14 cellular contexts compared by ENCODE assay signal in genomic region chr6:111725446-111726112, GRCh38.
DNase-seq lines count a peak whose midpoint lies in the region; ATAC-seq and TF ChIP-seq lines count a peak whose summit lies in the region.
"Had no signal": no experiment of that assay in that cellular context is flagged by ENCODE, and none has a peak within 500 bp of the region (broad histone marks: within the 10 kb centered on the region; RNA-seq: fewer than 3 reads in every experiment).

No MANE protein-coding gene starts in this region.

- no peaks in the 10 kb centered on the region for H3K27me3 ChIP-seq in GM23338 (ENCODE audit: insufficient read depth)
- H3K27me3 ChIP-seq: SJSA1 had no signal

- H3K79me2 ChIP-seq in GM23338 (replicated peaks; ENCODE audit: insufficient read depth), result peaks cover 20% of the 10 kb centered on the region

- POLR2A ChIA-PET in activated CD4-positive, alpha-beta memory T cell treated with anti-CD3 and anti-CD28 coated beads, Interleukin-2, amount 10 ng/mL, durations not matched to agents 7 days and 5 days (lab: Charles Lee), result interaction anchor here (1.0 to 1.5 kb wide), 7 partner anchors 10 to 148 kb away, joined by 3 to 5 read pairs (median 4); partner anchors contain the start of gene FYN

- no peak overlapping the region for H3K4me2 ChIP-seq in GM23338

- CTCF ChIA-PET in activated CD4-positive, alpha-beta memory T cell treated with anti-CD3 and anti-CD28 coated beads, Interleukin-2, amount 10 ng/mL, durations not matched to agents 7 days and 5 days (lab: Charles Lee), result interaction anchor here (0.6 to 1.9 kb wide), 5 partner anchors 11 to 318 kb away, joined by 4 to 5 read pairs (median 4); no protein-coding TSS in a partner anchor

- H2AFZ ChIP-seq in GM23338, result no peak overlapping the region

- ATAC-seq in sciatic nerve (peak; percentile 11), HG02642 (IDR thresholded peaks at IDR 0.05; ENCODE audit: poor library complexity, unreplicated experiment) (no peak), GM23338 (no peak)

- no peaks in the 10 kb centered on the region for H3K27me3 Mint-ChIP-seq in activated CD4-positive, alpha-beta memory T cell treated with anti-CD3 and anti-CD28 coated beads, Interleukin-2, amount 10 ng/mL, durations not matched to agents 7 days and 5 days
- H3K27me3 Mint-ChIP-seq in GM23338 (ENCODE audit: insufficient read depth, low read depth, poor library complexity), result peaks cover 3% of the 10 kb centered on the region

- H3K36me3 Mint-ChIP-seq in activated CD4-positive, alpha-beta memory T cell treated with anti-CD3 and anti-CD28 coated beads, Interleukin-2, amount 10 ng/mL, durations not matched to agents 7 days and 5 days (ENCODE audit: low read depth), result peaks cover 47% of the 10 kb centered on the region
- H3K36me3 Mint-ChIP-seq in GM23338 (ENCODE audit: low read depth), result peaks cover 4% of the 10 kb centered on the region; the same call in 1 of the 3 replicates

- DNase-seq in EL (peak; percentile 21), fibroblast of the aortic adventitia (ENCODE audit: low read depth) (peak; percentile 72), sciatic nerve (ENCODE audit: low spot score) (no peak), GDM1 (lab: John Stamatoyannopoulos, UW) (no peak), GM23338 (ENCODE audit: low spot score) (no peak), DMS 273 (lab: John Stamatoyannopoulos, UW; ENCODE audit: unreplicated experiment) (no peak)
- DNase-seq in activated CD4-positive, alpha-beta memory T cell treated with anti-CD3 and anti-CD28 coated beads, Interleukin-2, amount 10 ng/mL, durations not matched to agents 7 days and 5 days, result no peak
- DNase-seq: activated CD4-positive, alpha-beta T cell treated with anti-CD3 and anti-CD28 coated beads for 4 hours; NCI-H1092 treated with DMSO at 0.1 percent for 48 hours; NCI-H82 had no signal

- H3K4me3 ChIP-seq in fibroblast of the aortic adventitia (ENCODE audit: low read depth, low read length) (no peak overlapping the region), GM23338 (no peak overlapping the region)
- H3K4me3 ChIP-seq: SJSA1 had no signal

- no peak for TF ChIP-seq CTCF in fibroblast of the aortic adventitia (IDR thresholded peaks at IDR 0.05; ENCODE audit: insufficient read depth, low read length)
- TF ChIP-seq CTCF in GM23338 (conservative IDR thresholded peaks at IDR 0.05; ENCODE audit: low read depth in 2 of 2), result no peak

- no peaks in the 10 kb centered on the region for H3K36me3 ChIP-seq in GM23338 (ENCODE audit: insufficient read depth)
- H3K36me3 ChIP-seq: SJSA1 had no signal

- no peak overlapping the region for H3K4me3 Mint-ChIP-seq in activated CD4-positive, alpha-beta memory T cell treated with anti-CD3 and anti-CD28 coated beads, Interleukin-2, amount 10 ng/mL, durations not matched to agents 7 days and 5 days
- no peak overlapping the region for H3K4me3 Mint-ChIP-seq in GM23338
- H3K4me3 Mint-ChIP-seq: nephron had no signal

- H3F3A ChIP-seq in GM23338 (replicated peaks; ENCODE audit: low read depth), result no peaks in the 10 kb centered on the region

- H3K4me1 ChIP-seq in GM23338 (ENCODE audit: insufficient read depth), result peaks cover 11% of the 10 kb centered on the region
- H3K4me1 ChIP-seq: SJSA1 had no signal

- intact Hi-C loops in sciatic nerve (cut with DNase I), result no loop called here

- no peaks in the 10 kb centered on the region for H3K9me2 ChIP-seq in GM23338 (ENCODE audit: insufficient read depth)

- H4K20me1 ChIP-seq in GM23338 (replicated peaks; ENCODE audit: insufficient read depth), result no peaks in the 10 kb centered on the region

- H3K27ac ChIP-seq in GM23338 (ENCODE audit: low read depth), result no peak overlapping the region
- H3K27ac ChIP-seq: epithelial cell of prostate, SJSA1 had no signal

- H3K27ac Mint-ChIP-seq in activated CD4-positive, alpha-beta memory T cell treated with anti-CD3 and anti-CD28 coated beads, Interleukin-2, amount 10 ng/mL, durations not matched to agents 7 days and 5 days, result peak overlapping the region; percentile 75
- no peak overlapping the region for H3K27ac Mint-ChIP-seq in GM23338
- H3K27ac Mint-ChIP-seq: nephron had no signal

- peaks cover 63% of the 10 kb centered on the region for H3K4me1 Mint-ChIP-seq in activated CD4-positive, alpha-beta memory T cell treated with anti-CD3 and anti-CD28 coated beads, Interleukin-2, amount 10 ng/mL, durations not matched to agents 7 days and 5 days
- H3K4me1 Mint-ChIP-seq in GM23338, result peaks cover 22% of the 10 kb centered on the region

- H3K9me3 Mint-ChIP-seq in activated CD4-positive, alpha-beta memory T cell treated with anti-CD3 and anti-CD28 coated beads, Interleukin-2, amount 10 ng/mL, durations not matched to agents 7 days and 5 days, result peaks cover 2% of the 10 kb centered on the region
- H3K9me3 Mint-ChIP-seq in GM23338, result no peaks in the 10 kb centered on the region
- H3K9me3 Mint-ChIP-seq: nephron had no signal

TF ChIP-seq in GM23338, 12 proteins besides CTCF, POLR2A, EP300 and RAD21:
- TF ChIP-seq POLR2AphosphoS5 (IDR thresholded peaks at IDR 0.05; ENCODE audit: low read depth) (no peak), ZNF331 (CRISPR knock-in tag; IDR thresholded peaks at IDR 0.05; ENCODE audit: low read depth) (no peak), REST (IDR thresholded peaks at IDR 0.05; ENCODE audit: unreplicated experiment) (no peak), NANOG (IDR thresholded peaks at IDR 0.05; ENCODE audit: borderline replicate concordance) (no peak)
TF ChIP-seq in GM23338: peak in this region for 0.

Comparison
In these comparisons a context has a peak if more than half of its experiments do, and no peak if none do; other contexts are left out.
1. DNase-seq: peak in EL (single experiment) and fibroblast of the aortic adventitia (single experiment); none in activated CD4-positive, alpha-beta memory T cell treated with anti-CD3 and anti-CD28 coated beads, Interleukin-2, amount 10 ng/mL, durations not matched to agents 7 days and 5 days (single experiment), sciatic nerve (single experiment), GDM1 (single experiment), GM23338 (single experiment) and DMS 273 (single experiment).